Comparison of ENCODE assay signal across 8 cellular contexts in genomic region chr11:45083544-45084087, GRCh38.
DNase-seq lines count a peak whose midpoint lies in the region; ATAC-seq, FAIRE-seq and TF ChIP-seq lines count a peak whose summit lies in the region.

No MANE protein-coding gene starts in this region.

- BruUV-seq in GM12878 (replicated peaks; lab: Mats Ljungman, UMichigan), result no TSS peak

- TF ChIP-seq EP300 in GM12878 (IDR thresholded peaks at IDR 0.05; ENCODE audit: borderline replicate concordance in 1 of 2, control insufficient read depth in 1 of 2, low read depth in 2 of 2, low read length in 2 of 2), result no peak

- FAIRE-seq in GM12878 (lab: Jason Lieb, UNC), result no peak

- H3K4me1 Mint-ChIP-seq in CD4-positive, alpha-beta memory T cell, result peaks cover 32 to 61% (median 46%) of the 10 kb centered on the region in 4 donors
- peaks cover 13% of the 10 kb centered on the region for H3K4me1 Mint-ChIP-seq in HFFc6 (ENCODE audit: low read depth)

- H3K4me2 ChIP-seq in GM12878 (ENCODE audit: control insufficient read depth, insufficient read depth), result no peak overlapping the region

- no peak overlapping the region for H3K9ac ChIP-seq in GM12878 (ENCODE audit: control insufficient read depth, insufficient read depth, low read length)

- no peak for TF ChIP-seq RAD21 in GM12878 (IDR thresholded peaks at IDR 0.05; ENCODE audit: insufficient read depth, low read depth, low read length)

- SMC1A ChIA-PET in GM12878 (lab: Charles Lee; ENCODE audit: uncharacterized antibody, unreplicated experiment), result no interaction called here

- no peak overlapping the region for H2AFZ ChIP-seq in GM12878 (ENCODE audit: control insufficient read depth, low read depth, low read length)

- no peak for DNase-seq in CD4-positive, alpha-beta memory T cell
- DNase-seq in HFFc6, result no peak
- DNase-seq in GM12878 (ENCODE audit: low read depth, low spot score), result no peak
- peak in 1 of 3 donors; percentile 43 for DNase-seq in right lobe of liver
- DNase-seq in MV-4-11 (lab: John Stamatoyannopoulos, UW), result no peak
- DNase-seq in hippocampal formation (lab: John Stamatoyannopoulos, UW), result no peak
- no peak for DNase-seq in NCI-H2196 (lab: John Stamatoyannopoulos, UW; ENCODE audit: unreplicated experiment)

- CTCF ChIA-PET in CD4-positive, alpha-beta memory T cell (lab: Charles Lee; ENCODE audit: partially characterized antibody), result interaction anchor here (1.3 to 8.3 kb wide), 3 partner anchors 12 to 146 kb away, joined by 4 to 96 read pairs (median 49); no protein-coding TSS in a partner anchor
- CTCF ChIA-PET in GM12878 (lab: Yijun Ruan, JAX), result no interaction called here

- RAD21 ChIA-PET in GM12878 (lab: Charles Lee; ENCODE audit: unreplicated experiment), result no interaction called here

- no peak overlapping the region for H3K27ac ChIP-seq in CD4-positive, alpha-beta memory T cell (ENCODE audit: low read depth, low read length)
- H3K27ac ChIP-seq in GM12878 (ENCODE audit: control insufficient read depth, insufficient read depth) (no peak overlapping the region), right lobe of liver (no peak overlapping the region)

- no peak for ATAC-seq in GM12878
- peak; percentile 36 to 70 (median 54) for ATAC-seq in right lobe of liver
- ATAC-seq in HG03139 (IDR thresholded peaks at IDR 0.05; ENCODE audit: unreplicated experiment), result no peak

- in situ Hi-C loops in GM12878 (cut with MboI), result no loop called here

- no peaks in the 10 kb centered on the region for H3K79me2 ChIP-seq in GM12878 (ENCODE audit: control insufficient read depth, insufficient read depth, low read length)

- H3K9me3 ChIP-seq in CD4-positive, alpha-beta memory T cell (ENCODE audit: control insufficient read depth in 1 of 2, low read length in 2 of 2), result no peaks in the 10 kb centered on the region
- H3K9me3 ChIP-seq in GM12878 (replicated peaks; ENCODE audit: control insufficient read depth, insufficient read depth, low read length) (no peaks in the 10 kb centered on the region; the same call in 2 of the 3 replicates), right lobe of liver (no peaks in the 10 kb centered on the region)

- no peaks in the 10 kb centered on the region for H3K27me3 ChIP-seq in CD4-positive, alpha-beta memory T cell (ENCODE audit: insufficient read depth, low read length)
- H3K27me3 ChIP-seq in GM12878 (replicated peaks in 1 of 2; ENCODE audit: control insufficient read depth in 2 of 2, insufficient read depth in 2 of 2, low read length in 1 of 2) (peaks cover 0 to 2% of the 10 kb centered on the region in 2 experiments; a peak in 3 of 4 replicates), right lobe of liver (no peaks in the 10 kb centered on the region)

- no peaks in the 10 kb centered on the region for H3K36me3 ChIP-seq in CD4-positive, alpha-beta memory T cell (ENCODE audit: insufficient read depth, low read length)
- H3K36me3 ChIP-seq in GM12878 (ENCODE audit: control insufficient read depth in 2 of 2, insufficient read depth in 2 of 2, low read length in 1 of 2) (no peaks in the 10 kb centered on the region), right lobe of liver (no peaks in the 10 kb centered on the region)

- H4K20me1 ChIP-seq in GM12878 (ENCODE audit: control insufficient read depth, insufficient read depth), result no peaks in the 10 kb centered on the region

- TF ChIP-seq POLR2A in GM12878 (IDR thresholded peaks at IDR 0.05; ENCODE audit: low read depth, low read length) (no peak), right lobe of liver (IDR thresholded peaks at IDR 0.05) (no peak)

- peaks cover 0 to 2% (median 0%) of the 10 kb centered on the region in 8 donors for H3K9me3 Mint-ChIP-seq in CD4-positive, alpha-beta memory T cell
- no peaks in the 10 kb centered on the region for H3K9me3 Mint-ChIP-seq in HFFc6

- intact Hi-C loops in CD4-positive, alpha-beta memory T cell (cut with micrococcal nuclease), result no loop called here
- intact Hi-C loops in GM12878 (cut with micrococcal nuclease; ENCODE audit: unreplicated experiment), result no loop called here
- intact Hi-C loops in right lobe of liver (cut with DNase I), result no loop called here

- H3K4me3 Mint-ChIP-seq in CD4-positive, alpha-beta memory T cell, result peak overlapping the region in 1 of 8 donors; percentile 53
- H3K4me3 Mint-ChIP-seq in HFFc6, result no peak overlapping the region

- TF ChIP-seq CTCF in HFFc6 (IDR thresholded peaks at IDR 0.05), result peak; percentile 60
- peak; percentile 19 to 39 (median 31); a peak in 3 of 6 replicates for TF ChIP-seq CTCF in GM12878 (IDR thresholded peaks at IDR 0.05 in 2 of 3, conservative IDR thresholded peaks at IDR 0.05 in 1 of 3; ENCODE audit: control insufficient read depth in 2 of 3, extremely low read depth in 1 of 3, insufficient read depth in 1 of 3, low read depth in 3 of 3, low read length in 3 of 3)
- peak; percentile 22 to 49 (median 34) for TF ChIP-seq CTCF in right lobe of liver (IDR thresholded peaks at IDR 0.05)

- H3K27ac Mint-ChIP-seq in CD4-positive, alpha-beta memory T cell, result peak overlapping the region in 4 of 7 donors; percentile 3 to 85 (median 46)
- no peak overlapping the region for H3K27ac Mint-ChIP-seq in HFFc6

- no peak overlapping the region for H3K4me3 ChIP-seq in CD4-positive, alpha-beta memory T cell (ENCODE audit: low read length in 2 of 2)
- H3K4me3 ChIP-seq in GM12878 (no peak overlapping the region), right lobe of liver (no peak overlapping the region)

- POLR2A ChIA-PET in CD4-positive, alpha-beta memory T cell (lab: Charles Lee; ENCODE audit: partially characterized antibody), result no interaction called here
- POLR2A ChIA-PET in GM12878 (lab: Charles Lee), result no interaction called here

- 0% methylated on average over 3 of the region's 3 CpGs for WGBS in GM12878 (ENCODE audit: insufficient coverage, insufficient replicate concordance, low lambda C conversion rate, missing lambda C conversion rate)
- 18% methylated on average over 3 of the region's 3 CpGs for WGBS in right lobe of liver (ENCODE audit: insufficient coverage, low coverage, low lambda C conversion rate, missing lambda C conversion rate)

- no peaks in the 10 kb centered on the region for H3K27me3 Mint-ChIP-seq in CD4-positive, alpha-beta memory T cell
- peaks cover 34% of the 10 kb centered on the region for H3K27me3 Mint-ChIP-seq in HFFc6 (ENCODE audit: insufficient read depth)

- H3K36me3 Mint-ChIP-seq in CD4-positive, alpha-beta memory T cell, result no peaks in the 10 kb centered on the region
- H3K36me3 Mint-ChIP-seq in HFFc6 (ENCODE audit: low read depth), result no peaks in the 10 kb centered on the region

- peaks cover 37% of the 10 kb centered on the region for H3K4me1 ChIP-seq in CD4-positive, alpha-beta memory T cell (ENCODE audit: insufficient read depth, low read length)
- H3K4me1 ChIP-seq in GM12878 (ENCODE audit: control insufficient read depth, insufficient read depth, low read length), result peaks cover 19% of the 10 kb centered on the region
- H3K4me1 ChIP-seq in right lobe of liver, result no peaks in the 10 kb centered on the region

TF ChIP-seq in GM12878, 131 proteins besides CTCF, POLR2A, EP300 and RAD21:
- no peak for TF ChIP-seq KAT2A (conservative IDR thresholded peaks at IDR 0.05; ENCODE audit: control insufficient read depth, low read depth, low read length)
- TF ChIP-seq LARP7 (IDR thresholded peaks at IDR 0.05), result no peak
- TF ChIP-seq ZNF24 (IDR thresholded peaks at IDR 0.05), result 0 out of 2 replicates have a peak, but pooled peaks have one; percentile 22
TF ChIP-seq in GM12878: peak in this region for 1.

Comparison
In these comparisons a context has a peak if more than half of its experiments do, and no peak if none do; other contexts are left out.
1. ATAC-seq: peak in right lobe of liver (4 of 4); none in GM12878 (single experiment) and HG03139 (single experiment).
2. Peak in every context shown above with its lines, with median percentiles within 50 percentile points of each other: CTCF ChIP-seq.